In genomic region chr2:55966431-55967118, GRCh38 we compare ENCODE assay signal across 10 cellular contexts. TPM values are rescaled to one million over a fixed set of nuclear protein-coding genes. Genes with fewer than 3 reads are reported as not detected.
DNase-seq lines count a peak whose midpoint lies in the region; ATAC-seq and TF ChIP-seq lines count a peak whose summit lies in the region.
"Had no signal": no experiment of that assay in that cellular context is flagged by ENCODE, and none has a peak within 500 bp of the region (broad histone marks: within the 10 kb centered on the region; RNA-seq: fewer than 3 reads in every experiment).

No MANE protein-coding gene starts in this region.

- H3K36me3 ChIP-seq in Peyer's patch (no peaks in the 10 kb centered on the region), fibroblast of lung (ENCODE audit: control insufficient read depth, insufficient read depth, low read length) (no peaks in the 10 kb centered on the region), thyroid gland (no peaks in the 10 kb centered on the region)

- TF ChIP-seq CTCF in Peyer's patch (IDR thresholded peaks at IDR 0.05) (no peak), fibroblast of lung (conservative IDR thresholded peaks at IDR 0.05 in 1 of 2, IDR thresholded peaks at IDR 0.05 in 1 of 2; ENCODE audit: low read depth in 1 of 2, low read length in 2 of 2) (no peak), thyroid gland (IDR thresholded peaks at IDR 0.05) (no peak)

- no peaks in the 10 kb centered on the region for H3K4me1 ChIP-seq in Peyer's patch
- no peaks in the 10 kb centered on the region for H3K4me1 ChIP-seq in fibroblast of lung (ENCODE audit: control insufficient read depth, extremely low read depth, insufficient read depth, low read length)
- H3K4me1 ChIP-seq in thyroid gland = peaks cover 0 to 8% of the 10 kb centered on the region in 2 donors

- no peak overlapping the region for H3K9ac ChIP-seq in fibroblast of lung (ENCODE audit: insufficient read depth, low read length)

- no peak overlapping the region for H3K4me3 ChIP-seq in Peyer's patch
- H3K4me3 ChIP-seq in fibroblast of lung (replicated peaks in 1 of 4; ENCODE audit: control extremely low read depth in 1 of 4, insufficient read depth in 1 of 4, low read depth in 3 of 4, low read length in 4 of 4) = no peak overlapping the region
- H3K4me3 ChIP-seq in thyroid gland (replicated peaks in 1 of 3) = no peak overlapping the region
- H3K4me3 ChIP-seq: skin epidermis had no signal

- peak overlapping the region in 3 of 4 donors; percentile 0 to 12 (median 1) for H3K27ac ChIP-seq in Peyer's patch
- H3K27ac ChIP-seq in fibroblast of lung (ENCODE audit: insufficient read depth, low read length) = no peak overlapping the region
- peak overlapping the region in 2 of 3 donors; percentile 12 to 55 for H3K27ac ChIP-seq in thyroid gland

- WGBS in thyroid gland, 2 donors = 43 to 63% methylated on average over 6 of the region's 6 CpGs

- no peaks in the 10 kb centered on the region for H3K27me3 ChIP-seq in Peyer's patch
- no peaks in the 10 kb centered on the region for H3K27me3 ChIP-seq in fibroblast of lung (ENCODE audit: control insufficient read depth, insufficient read depth, low read length)
- H3K27me3 ChIP-seq in thyroid gland = no peaks in the 10 kb centered on the region

- H2AFZ ChIP-seq in fibroblast of lung (ENCODE audit: low read length) = no peak overlapping the region

- H3K9me3 ChIP-seq in Peyer's patch = no peaks in the 10 kb centered on the region
- H3K9me3 ChIP-seq in fibroblast of lung (ENCODE audit: control insufficient read depth, insufficient read depth, low read depth, low read length) = no peaks in the 10 kb centered on the region
- H3K9me3 ChIP-seq in thyroid gland = no peaks in the 10 kb centered on the region

- intact Hi-C loops in thyroid gland (cut with DNase I) = no loop called here

- H3K79me2 ChIP-seq in fibroblast of lung (ENCODE audit: control insufficient read depth, insufficient read depth, low read length) = no peaks in the 10 kb centered on the region

- peak in 1 of 3 donors; percentile 48 for DNase-seq in Peyer's patch
- peak; percentile 29 to 67 for DNase-seq in fibroblast of lung (ENCODE audit: low read depth in 2 of 2)
- peak; percentile 84 to 95 for DNase-seq in lung microvascular endothelial cell (ENCODE audit: low read depth in 2 of 2)
- DNase-seq in thyroid gland = peak; percentile 3 to 15
- no peak for DNase-seq in SIG-M5 treated with dmso at 0.1 percent for 504 hours (lab: John Stamatoyannopoulos, UW; ENCODE audit: unreplicated experiment)
- DNase-seq: activated CD4-positive, alpha-beta T cell treated with anti-CD3 and anti-CD28 coated beads, Interleukin-2, amount 50 U/mL, for 1 hour; endodermal cell had no signal

- no peak for TF ChIP-seq POLR2A in Peyer's patch (IDR thresholded peaks at IDR 0.05)
- TF ChIP-seq POLR2A in thyroid gland (IDR thresholded peaks at IDR 0.05) = no peak

- H4K20me1 ChIP-seq in fibroblast of lung (ENCODE audit: control insufficient read depth, extremely low read depth, insufficient read depth, low read length) = no peaks in the 10 kb centered on the region

- H3K4me2 ChIP-seq in fibroblast of lung (ENCODE audit: extremely low read depth, insufficient read depth, low read length) = no peak overlapping the region

- no peak for ATAC-seq in HG03108 (IDR thresholded peaks at IDR 0.05; ENCODE audit: unreplicated experiment)
- ATAC-seq in HG03521 (IDR thresholded peaks at IDR 0.05; ENCODE audit: unreplicated experiment) = no peak

RNA-seq across cellular contexts. Expression of gene EFEMP1, which starts 43.0 kb away (rescaled TPM):
- total RNA-seq in Peyer's patch (10 to 100 TPM; 16.3 to 44.4 (median 26.6) TPM), fibroblast of lung (467 and 615 TPM in 2 replicates), lung microvascular endothelial cell (4,716 and 9,992 TPM in 2 replicates), thyroid gland (100 to 1,000 TPM; 379 to 821 (median 437) TPM)
- polyA plus RNA-seq in fibroblast of lung = 406 and 724 TPM in 2 replicates
- polyA plus RNA-seq in fibroblast of lung (2012) = 212 and 335 TPM in 2 replicates
- polyA minus RNA-seq in fibroblast of lung (ENCODE audit: low replicate concordance) = 206 and 268 TPM in 2 replicates
